ENCODE assay signal across 1 cellular context in the genomic region with DNA sequence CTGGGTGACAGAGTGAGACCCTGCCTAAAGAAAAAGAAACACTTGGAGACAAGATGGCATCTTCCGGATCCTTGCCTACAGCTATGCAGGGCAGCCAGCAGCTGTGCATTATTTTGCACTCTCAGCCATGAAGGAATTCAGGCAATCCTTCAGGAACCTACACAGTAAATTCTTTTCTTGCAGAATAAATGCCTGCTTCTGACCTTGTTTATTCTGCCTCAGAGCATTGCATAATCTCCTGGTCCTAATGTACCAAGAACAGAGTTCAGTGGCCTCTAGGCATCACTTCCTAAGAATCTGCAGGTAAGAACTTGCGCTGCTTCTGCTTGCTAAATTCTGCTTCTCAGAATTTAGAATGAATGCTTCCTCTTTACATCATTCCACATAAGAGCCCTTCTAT.
TF ChIP-seq lines count a peak whose summit lies in the region.

No MANE protein-coding gene starts in this region.

TF ChIP-seq in HepG2, 621 proteins besides CTCF, POLR2A, EP300 and RAD21 (continued from another document and continues in another):
- TF ChIP-seq ZNF335 (CRISPR knock-in tag; IDR thresholded peaks at IDR 0.05) (0 out of 2 replicates have a peak, but pooled peaks have one; percentile 41), SOX13 (IDR thresholded peaks at IDR 0.05) (no peak), SOX13 (CRISPR knock-in tag; conservative IDR thresholded peaks at IDR 0.05 in 1 of 2, IDR thresholded peaks at IDR 0.05 in 1 of 2) (peak in 1 of 2 experiments; percentile 62; a peak in 1 of 4 replicates), SMC3 (IDR thresholded peaks at IDR 0.05; ENCODE audit: low read length) (no peak), STAT5B (CRISPR knock-in tag; IDR thresholded peaks at IDR 0.05) (no peak), ZNF790 (CRISPR knock-in tag; IDR thresholded peaks at IDR 0.05; ENCODE audit: borderline replicate concordance) (no peak), CCDC6 (CRISPR knock-in tag; IDR thresholded peaks at IDR 0.05) (no peak), TGIF2 (CRISPR knock-in tag; IDR thresholded peaks at IDR 0.05) (no peak), ZNF713 (CRISPR knock-in tag; IDR thresholded peaks at IDR 0.05) (no peak), POLR2G (IDR thresholded peaks at IDR 0.05; ENCODE audit: low read depth, low read length) (no peak), ELF3 (CRISPR knock-in tag; IDR thresholded peaks at IDR 0.05) (peak; percentile 49; the same call in 1 of the 2 replicates), ZNF7 (CRISPR knock-in tag; IDR thresholded peaks at IDR 0.05) (no peak), ARNT (IDR thresholded peaks at IDR 0.05) (no peak), SSRP1 (CRISPR knock-in tag; IDR thresholded peaks at IDR 0.05) (no peak), ZNF441 (CRISPR knock-in tag; IDR thresholded peaks at IDR 0.05; ENCODE audit: borderline replicate concordance) (no peak), ZNF629 (CRISPR knock-in tag; conservative IDR thresholded peaks at IDR 0.05) (no peak), NCOA5 (CRISPR knock-in tag; IDR thresholded peaks at IDR 0.05) (no peak), SALL2 (CRISPR knock-in tag; IDR thresholded peaks at IDR 0.05) (no peak), SAFB2 (CRISPR knock-in tag; IDR thresholded peaks at IDR 0.05; ENCODE audit: borderline replicate concordance, low read depth) (no peak), ZIK1 (CRISPR knock-in tag; IDR thresholded peaks at IDR 0.05; ENCODE audit: borderline replicate concordance, low read depth) (no peak), ZNF720 (CRISPR knock-in tag; IDR thresholded peaks at IDR 0.05) (no peak), ZBTB3 (CRISPR knock-in tag; IDR thresholded peaks at IDR 0.05; ENCODE audit: borderline replicate concordance, low read depth) (no peak), DR1 (CRISPR knock-in tag; IDR thresholded peaks at IDR 0.05) (no peak), HNRNPLL (IDR thresholded peaks at IDR 0.05; ENCODE audit: low read depth, low read length, poor library complexity, severe bottlenecking) (no peak), KAT7 (CRISPR knock-in tag; IDR thresholded peaks at IDR 0.05; ENCODE audit: borderline replicate concordance) (no peak), BORCS8-MEF2B (CRISPR knock-in tag; IDR thresholded peaks at IDR 0.05) (no peak), MAFF (IDR thresholded peaks at IDR 0.05; ENCODE audit: low read depth, low read length) (no peak), KMT2A (CRISPR knock-in tag; IDR thresholded peaks at IDR 0.05) (0 out of 2 replicates have a peak, but pooled peaks have one; percentile 39)
- TF ChIP-seq, protein P1, sequence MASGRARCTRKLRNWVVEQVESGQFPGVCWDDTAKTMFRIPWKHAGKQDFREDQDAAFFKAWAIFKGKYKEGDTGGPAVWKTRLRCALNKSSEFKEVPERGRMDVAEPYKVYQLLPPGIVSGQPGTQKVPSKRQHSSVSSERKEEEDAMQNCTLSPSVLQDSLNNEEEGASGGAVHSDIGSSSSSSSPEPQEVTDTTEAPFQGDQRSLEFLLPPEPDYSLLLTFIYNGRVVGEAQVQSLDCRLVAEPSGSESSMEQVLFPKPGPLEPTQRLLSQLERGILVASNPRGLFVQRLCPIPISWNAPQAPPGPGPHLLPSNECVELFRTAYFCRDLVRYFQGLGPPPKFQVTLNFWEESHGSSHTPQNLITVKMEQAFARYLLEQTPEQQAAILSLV (CRISPR knock-in tag; IDR thresholded peaks at IDR 0.05; ENCODE audit: borderline replicate concordance): no peak
- TF ChIP-seq, protein P2, sequence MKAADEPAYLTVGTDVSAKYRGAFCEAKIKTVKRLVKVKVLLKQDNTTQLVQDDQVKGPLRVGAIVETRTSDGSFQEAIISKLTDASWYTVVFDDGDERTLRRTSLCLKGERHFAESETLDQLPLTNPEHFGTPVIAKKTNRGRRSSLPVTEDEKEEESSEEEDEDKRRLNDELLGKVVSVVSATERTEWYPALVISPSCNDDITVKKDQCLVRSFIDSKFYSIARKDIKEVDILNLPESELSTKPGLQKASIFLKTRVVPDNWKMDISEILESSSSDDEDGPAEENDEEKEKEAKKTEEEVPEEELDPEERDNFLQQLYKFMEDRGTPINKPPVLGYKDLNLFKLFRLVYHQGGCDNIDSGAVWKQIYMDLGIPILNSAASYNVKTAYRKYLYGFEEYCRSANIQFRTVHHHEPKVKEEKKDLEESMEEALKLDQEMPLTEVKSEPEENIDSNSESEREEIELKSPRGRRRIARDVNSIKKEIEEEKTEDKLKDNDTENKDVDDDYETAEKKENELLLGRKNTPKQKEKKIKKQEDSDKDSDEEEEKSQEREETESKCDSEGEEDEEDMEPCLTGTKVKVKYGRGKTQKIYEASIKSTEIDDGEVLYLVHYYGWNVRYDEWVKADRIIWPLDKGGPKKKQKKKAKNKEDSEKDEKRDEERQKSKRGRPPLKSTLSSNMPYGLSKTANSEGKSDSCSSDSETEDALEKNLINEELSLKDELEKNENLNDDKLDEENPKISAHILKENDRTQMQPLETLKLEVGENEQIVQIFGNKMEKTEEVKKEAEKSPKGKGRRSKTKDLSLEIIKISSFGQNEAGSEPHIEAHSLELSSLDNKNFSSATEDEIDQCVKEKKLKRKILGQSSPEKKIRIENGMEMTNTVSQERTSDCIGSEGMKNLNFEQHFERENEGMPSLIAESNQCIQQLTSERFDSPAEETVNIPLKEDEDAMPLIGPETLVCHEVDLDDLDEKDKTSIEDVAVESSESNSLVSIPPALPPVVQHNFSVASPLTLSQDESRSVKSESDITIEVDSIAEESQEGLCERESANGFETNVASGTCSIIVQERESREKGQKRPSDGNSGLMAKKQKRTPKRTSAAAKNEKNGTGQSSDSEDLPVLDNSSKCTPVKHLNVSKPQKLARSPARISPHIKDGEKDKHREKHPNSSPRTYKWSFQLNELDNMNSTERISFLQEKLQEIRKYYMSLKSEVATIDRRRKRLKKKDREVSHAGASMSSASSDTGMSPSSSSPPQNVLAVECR (CRISPR knock-in tag; IDR thresholded peaks at IDR 0.05; ENCODE audit: borderline replicate concordance): no peak
- TF ChIP-seq, protein P3, sequence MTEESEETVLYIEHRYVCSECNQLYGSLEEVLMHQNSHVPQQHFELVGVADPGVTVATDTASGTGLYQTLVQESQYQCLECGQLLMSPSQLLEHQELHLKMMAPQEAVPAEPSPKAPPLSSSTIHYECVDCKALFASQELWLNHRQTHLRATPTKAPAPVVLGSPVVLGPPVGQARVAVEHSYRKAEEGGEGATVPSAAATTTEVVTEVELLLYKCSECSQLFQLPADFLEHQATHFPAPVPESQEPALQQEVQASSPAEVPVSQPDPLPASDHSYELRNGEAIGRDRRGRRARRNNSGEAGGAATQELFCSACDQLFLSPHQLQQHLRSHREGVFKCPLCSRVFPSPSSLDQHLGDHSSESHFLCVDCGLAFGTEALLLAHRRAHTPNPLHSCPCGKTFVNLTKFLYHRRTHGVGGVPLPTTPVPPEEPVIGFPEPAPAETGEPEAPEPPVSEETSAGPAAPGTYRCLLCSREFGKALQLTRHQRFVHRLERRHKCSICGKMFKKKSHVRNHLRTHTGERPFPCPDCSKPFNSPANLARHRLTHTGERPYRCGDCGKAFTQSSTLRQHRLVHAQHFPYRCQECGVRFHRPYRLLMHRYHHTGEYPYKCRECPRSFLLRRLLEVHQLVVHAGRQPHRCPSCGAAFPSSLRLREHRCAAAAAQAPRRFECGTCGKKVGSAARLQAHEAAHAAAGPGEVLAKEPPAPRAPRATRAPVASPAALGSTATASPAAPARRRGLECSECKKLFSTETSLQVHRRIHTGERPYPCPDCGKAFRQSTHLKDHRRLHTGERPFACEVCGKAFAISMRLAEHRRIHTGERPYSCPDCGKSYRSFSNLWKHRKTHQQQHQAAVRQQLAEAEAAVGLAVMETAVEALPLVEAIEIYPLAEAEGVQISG (CRISPR knock-in tag; IDR thresholded peaks at IDR 0.05): no peak
- TF ChIP-seq, protein P4, sequence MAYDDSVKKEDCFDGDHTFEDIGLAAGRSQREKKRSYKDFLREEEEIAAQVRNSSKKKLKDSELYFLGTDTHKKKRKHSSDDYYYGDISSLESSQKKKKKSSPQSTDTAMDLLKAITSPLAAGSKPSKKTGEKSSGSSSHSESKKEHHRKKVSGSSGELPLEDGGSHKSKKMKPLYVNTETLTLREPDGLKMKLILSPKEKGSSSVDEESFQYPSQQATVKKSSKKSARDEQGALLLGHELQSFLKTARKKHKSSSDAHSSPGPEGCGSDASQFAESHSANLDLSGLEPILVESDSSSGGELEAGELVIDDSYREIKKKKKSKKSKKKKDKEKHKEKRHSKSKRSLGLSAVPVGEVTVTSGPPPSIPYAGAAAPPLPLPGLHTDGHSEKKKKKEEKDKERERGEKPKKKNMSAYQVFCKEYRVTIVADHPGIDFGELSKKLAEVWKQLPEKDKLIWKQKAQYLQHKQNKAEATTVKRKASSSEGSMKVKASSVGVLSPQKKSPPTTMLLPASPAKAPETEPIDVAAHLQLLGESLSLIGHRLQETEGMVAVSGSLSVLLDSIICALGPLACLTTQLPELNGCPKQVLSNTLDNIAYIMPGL (CRISPR knock-in tag; IDR thresholded peaks at IDR 0.05; ENCODE audit: borderline replicate concordance in 1 of 2, low read depth in 1 of 2): no peak
- TF ChIP-seq, protein P5, sequence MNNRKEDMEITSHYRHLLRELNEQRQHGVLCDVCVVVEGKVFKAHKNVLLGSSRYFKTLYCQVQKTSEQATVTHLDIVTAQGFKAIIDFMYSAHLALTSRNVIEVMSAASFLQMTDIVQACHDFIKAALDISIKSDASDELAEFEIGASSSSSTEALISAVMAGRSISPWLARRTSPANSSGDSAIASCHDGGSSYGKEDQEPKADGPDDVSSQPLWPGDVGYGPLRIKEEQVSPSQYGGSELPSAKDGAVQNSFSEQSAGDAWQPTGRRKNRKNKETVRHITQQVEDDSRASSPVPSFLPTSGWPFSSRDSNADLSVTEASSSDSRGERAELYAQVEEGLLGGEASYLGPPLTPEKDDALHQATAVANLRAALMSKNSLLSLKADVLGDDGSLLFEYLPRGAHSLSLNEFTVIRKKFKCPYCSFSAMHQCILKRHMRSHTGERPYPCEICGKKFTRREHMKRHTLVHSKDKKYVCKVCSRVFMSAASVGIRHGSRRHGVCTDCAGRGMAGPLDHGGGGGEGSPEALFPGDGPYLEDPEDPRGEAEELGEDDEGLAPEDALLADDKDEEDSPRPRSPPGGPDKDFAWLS (CRISPR knock-in tag; IDR thresholded peaks at IDR 0.05; ENCODE audit: borderline replicate concordance): no peak
- TF ChIP-seq, protein P6, sequence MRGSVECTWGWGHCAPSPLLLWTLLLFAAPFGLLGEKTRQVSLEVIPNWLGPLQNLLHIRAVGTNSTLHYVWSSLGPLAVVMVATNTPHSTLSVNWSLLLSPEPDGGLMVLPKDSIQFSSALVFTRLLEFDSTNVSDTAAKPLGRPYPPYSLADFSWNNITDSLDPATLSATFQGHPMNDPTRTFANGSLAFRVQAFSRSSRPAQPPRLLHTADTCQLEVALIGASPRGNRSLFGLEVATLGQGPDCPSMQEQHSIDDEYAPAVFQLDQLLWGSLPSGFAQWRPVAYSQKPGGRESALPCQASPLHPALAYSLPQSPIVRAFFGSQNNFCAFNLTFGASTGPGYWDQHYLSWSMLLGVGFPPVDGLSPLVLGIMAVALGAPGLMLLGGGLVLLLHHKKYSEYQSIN (CRISPR knock-in tag; IDR thresholded peaks at IDR 0.05; ENCODE audit: borderline replicate concordance): no peak
- TF ChIP-seq, protein P7, sequence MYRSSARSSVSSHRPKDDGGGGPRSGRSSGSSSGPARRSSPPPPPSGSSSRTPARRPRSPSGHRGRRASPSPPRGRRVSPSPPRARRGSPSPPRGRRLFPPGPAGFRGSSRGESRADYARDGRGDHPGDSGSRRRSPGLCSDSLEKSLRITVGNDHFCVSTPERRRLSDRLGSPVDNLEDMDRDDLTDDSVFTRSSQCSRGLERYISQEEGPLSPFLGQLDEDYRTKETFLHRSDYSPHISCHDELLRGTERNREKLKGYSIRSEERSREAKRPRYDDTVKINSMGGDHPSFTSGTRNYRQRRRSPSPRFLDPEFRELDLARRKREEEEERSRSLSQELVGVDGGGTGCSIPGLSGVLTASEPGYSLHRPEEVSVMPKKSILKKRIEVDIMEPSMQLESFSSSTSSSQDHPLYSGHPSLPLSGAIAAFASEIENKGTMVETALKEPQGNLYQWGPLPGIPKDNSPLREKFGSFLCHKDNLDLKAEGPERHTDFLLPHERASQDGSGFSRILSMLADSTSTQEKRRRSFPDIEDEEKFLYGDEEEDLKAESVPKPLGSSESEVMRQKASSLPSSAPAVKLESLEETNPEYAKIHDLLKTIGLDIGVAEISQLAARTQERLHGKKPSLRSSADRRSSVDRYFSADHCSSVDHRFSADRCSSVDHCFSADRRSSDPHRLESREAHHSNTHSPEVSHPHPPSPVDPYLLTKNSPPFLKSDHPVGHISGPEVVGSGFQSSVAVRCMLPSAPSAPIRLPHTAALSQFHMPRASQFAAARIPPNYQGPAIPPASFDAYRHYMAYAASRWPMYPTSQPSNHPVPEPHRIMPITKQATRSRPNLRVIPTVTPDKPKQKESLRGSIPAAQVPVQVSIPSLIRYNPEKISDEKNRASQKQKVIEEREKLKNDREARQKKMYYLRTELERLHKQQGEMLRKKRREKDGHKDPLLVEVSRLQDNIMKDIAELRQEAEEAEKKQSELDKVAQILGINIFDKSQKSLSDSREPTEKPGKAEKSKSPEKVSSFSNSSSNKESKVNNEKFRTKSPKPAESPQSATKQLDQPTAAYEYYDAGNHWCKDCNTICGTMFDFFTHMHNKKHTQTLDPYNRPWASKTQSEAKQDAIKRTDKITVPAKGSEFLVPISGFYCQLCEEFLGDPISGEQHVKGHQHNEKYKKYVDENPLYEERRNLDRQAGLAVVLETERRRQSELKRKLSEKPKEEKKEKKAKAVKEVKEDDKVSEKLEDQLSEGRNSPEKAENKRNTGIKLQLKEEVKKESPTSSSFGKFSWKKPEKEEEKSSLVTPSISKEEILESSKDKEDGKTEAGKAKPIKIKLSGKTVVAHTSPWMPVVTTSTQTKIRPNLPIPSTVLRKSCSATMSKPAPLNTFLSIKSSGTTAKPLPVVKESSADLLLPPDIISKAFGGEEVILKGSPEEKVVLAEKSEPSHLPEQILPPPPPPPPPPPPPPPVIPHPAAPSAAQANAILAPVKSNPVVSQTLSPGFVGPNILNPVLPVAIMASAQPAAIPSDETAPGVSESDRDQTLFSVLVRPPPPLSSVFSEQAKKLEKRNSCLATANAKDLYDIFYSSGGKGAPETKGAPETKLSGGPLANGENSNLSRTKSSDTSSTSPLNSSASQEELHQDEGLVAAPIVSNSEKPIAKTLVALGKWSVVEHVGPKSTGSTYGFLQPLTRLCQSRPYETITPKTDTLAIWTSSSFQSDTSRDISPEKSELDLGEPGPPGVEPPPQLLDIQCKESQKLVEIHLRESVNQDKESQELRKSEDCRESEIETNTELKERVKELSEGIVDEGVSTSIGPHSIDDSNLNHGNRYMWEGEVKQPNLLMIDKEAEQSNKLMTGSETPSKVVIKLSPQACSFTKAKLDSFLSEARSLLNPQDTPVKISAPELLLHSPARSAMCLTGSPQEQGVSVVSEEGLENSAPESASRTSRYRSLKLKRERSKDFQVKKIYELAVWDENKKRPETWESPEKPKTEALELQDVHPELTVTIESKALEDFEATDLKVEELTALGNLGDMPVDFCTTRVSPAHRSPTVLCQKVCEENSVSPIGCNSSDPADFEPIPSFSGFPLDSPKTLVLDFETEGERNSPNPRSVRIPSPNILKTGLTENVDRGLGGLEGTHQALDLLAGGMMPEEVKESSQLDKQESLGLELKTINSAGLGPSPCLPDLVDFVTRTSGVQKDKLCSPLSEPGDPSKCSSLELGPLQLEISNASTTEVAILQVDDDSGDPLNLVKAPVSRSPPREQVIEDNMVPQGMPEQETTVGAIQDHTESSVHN (CRISPR knock-in tag; IDR thresholded peaks at IDR 0.05): no peak
- TF ChIP-seq, protein P8, sequence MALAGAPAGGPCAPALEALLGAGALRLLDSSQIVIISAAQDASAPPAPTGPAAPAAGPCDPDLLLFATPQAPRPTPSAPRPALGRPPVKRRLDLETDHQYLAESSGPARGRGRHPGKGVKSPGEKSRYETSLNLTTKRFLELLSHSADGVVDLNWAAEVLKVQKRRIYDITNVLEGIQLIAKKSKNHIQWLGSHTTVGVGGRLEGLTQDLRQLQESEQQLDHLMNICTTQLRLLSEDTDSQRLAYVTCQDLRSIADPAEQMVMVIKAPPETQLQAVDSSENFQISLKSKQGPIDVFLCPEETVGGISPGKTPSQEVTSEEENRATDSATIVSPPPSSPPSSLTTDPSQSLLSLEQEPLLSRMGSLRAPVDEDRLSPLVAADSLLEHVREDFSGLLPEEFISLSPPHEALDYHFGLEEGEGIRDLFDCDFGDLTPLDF (CRISPR knock-in tag; IDR thresholded peaks at IDR 0.05): no peak
